ENCODE assay signal across 25 cellular contexts in the genomic region with DNA sequence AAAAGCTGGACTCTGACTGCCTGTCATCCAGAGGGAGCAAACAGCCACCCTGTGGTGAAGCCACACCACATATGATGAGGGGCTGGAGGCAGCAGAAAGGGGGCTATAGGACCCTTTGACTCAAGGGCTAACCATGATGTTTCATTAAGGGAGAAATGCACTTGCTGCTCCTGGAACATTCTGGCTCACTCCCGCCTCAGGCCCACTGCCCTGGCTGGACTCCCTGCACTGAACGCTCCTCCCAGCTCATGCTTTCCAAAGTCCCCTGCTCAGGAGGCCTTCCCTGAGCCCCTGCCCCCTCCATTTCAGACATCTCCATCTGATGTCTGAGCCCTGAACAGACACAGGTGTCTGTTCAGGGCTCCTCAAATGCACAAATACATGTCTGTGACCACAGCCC.
"Had no signal": no experiment of that assay in that cellular context is flagged by ENCODE, and none has a peak within 500 bp of the region (broad histone marks: within the 10 kb centered on the region; RNA-seq: fewer than 3 reads in every experiment).

No MANE protein-coding gene starts in this region.

- H3K27me3 Mint-ChIP-seq: activated naive CD8-positive, alpha-beta T cell had no signal

- H3K27ac Mint-ChIP-seq: activated naive CD8-positive, alpha-beta T cell; dendritic cell treated with granulocyte-macrophage colony-stimulating factor and Interleukin-4, amounts not matched to agents 40 ng/mL and 50 ng/mL, for 4 days; stimulated activated naive B cell treated with anti-CD40 and anti-IgM and Interleukin-4, amounts not matched to agents 10 μg/mL and 1 μg/mL and 100 μg/mL, for 72 hours; T-helper 1 cell treated with Interleukin-12 subunit alpha and Interleukin-12 subunit beta and Interleukin-4 antibody, amounts not matched to agents 30 μg/mL and 1 μg/mL, for 36 hours had no signal

- ATAC-seq: foreskin keratinocyte; heart left ventricle; left lobe of liver; stimulated activated naive B cell treated with anti-CD40 and anti-IgM and Interleukin-4, amounts not matched to agents 10 μg/mL and 1 μg/mL and 100 μg/mL, for 72 hours had no signal

- H3K27me3 ChIP-seq: ascending aorta, brain microvascular endothelial cell, esophagus muscularis mucosa, heart left ventricle, stomach, thyroid gland had no signal

- H3K27ac ChIP-seq: ascending aorta, brain microvascular endothelial cell, esophagus muscularis mucosa, foreskin keratinocyte, heart left ventricle, skin epidermis, stomach, thyroid gland, VCaP had no signal

- H3K4me1 ChIP-seq: foreskin keratinocyte had no signal

- H3K4me3 ChIP-seq: ascending aorta, esophagus muscularis mucosa, heart left ventricle, skin epidermis, stomach, thyroid gland had no signal

- DNase-seq: activated CD4-positive, alpha-beta T cell treated with anti-CD3 and anti-CD28 coated beads for 4 hours; activated CD4-positive, alpha-beta T cell treated with anti-CD3 and anti-CD28 coated beads, Interleukin-2, amount 50 U/mL, for 4 hours; activated effector memory CD4-positive, alpha-beta T cell treated with Interleukin-2 at 50 U/mL for 16 hours; activated naive CD4-positive, alpha-beta T cell treated with Interleukin-2 at 50 U/mL for 16 hours; central memory CD4-positive, alpha-beta T cell; foreskin keratinocyte; nucleus accumbens; stimulated activated CD4-positive, alpha-beta T cell treated with anti-CD3 and anti-CD28 coated beads, Interleukin-1b, Interleukin-23, amount 100 ng/mL, for 48 hours; stimulated activated CD4-positive, alpha-beta T cell treated with anti-CD3 and anti-CD28 coated beads, Interleukin-4, amount 100 ng/mL, for 4 hours; stimulated activated CD8-positive, alpha-beta memory T cell treated with anti-CD3 and anti-CD28 coated beads, Interleukin-4, amount 100 ng/mL, for 48 hours; stimulated activated naive B cell treated with anti-CD40 and anti-IgM and Interleukin-4, amounts not matched to agents 10 μg/mL and 1 μg/mL and 100 μg/mL, for 72 hours; stomach; SW 1271; T-helper 9 cell; thyroid gland had no signal

- H3K4me3 Mint-ChIP-seq: dendritic cell treated with granulocyte-macrophage colony-stimulating factor and Interleukin-4, amounts not matched to agents 40 ng/mL and 50 ng/mL, for 4 days; stimulated activated naive B cell treated with anti-CD40 and anti-IgM and Interleukin-4, amounts not matched to agents 10 μg/mL and 1 μg/mL and 100 μg/mL, for 72 hours; T-helper 1 cell treated with Interleukin-12 subunit alpha and Interleukin-12 subunit beta and Interleukin-4 antibody, amounts not matched to agents 30 μg/mL and 1 μg/mL, for 36 hours had no signal

- H3K36me3 ChIP-seq: ascending aorta, brain microvascular endothelial cell, esophagus muscularis mucosa, heart left ventricle, stomach, thyroid gland had no signal

- H3K9me3 ChIP-seq: thyroid gland had no signal
